17 cellular contexts compared by ENCODE assay signal in genomic region chr18:23240609-23240930, GRCh38.
"Had no signal": no experiment of that assay in that cellular context is flagged by ENCODE, and none has a peak within 500 bp of the region (broad histone marks: within the 10 kb centered on the region; RNA-seq: fewer than 3 reads in every experiment).

No MANE protein-coding gene starts in this region.

- H3K27me3 ChIP-seq: ascending aorta, esophagus muscularis mucosa, gastroesophageal sphincter, heart right ventricle, left lung, tibial nerve, vagina had no signal

- DNase-seq: activated CD4-positive, alpha-beta T cell treated with anti-CD3 and anti-CD28 coated beads, Interleukin-2, amount 10 ng/mL, durations not matched to agents 24 days and 14 days; activated CD8-positive, alpha-beta T cell treated with anti-CD3 and anti-CD28 coated beads, Interleukin-2, amount 10 ng/mL, durations not matched to agents 7 days and 5 days; activated effector memory CD4-positive, alpha-beta T cell treated with Interleukin-2 at 50 U/mL for 16 hours; activated naive CD4-positive, alpha-beta T cell treated with anti-CD3 and anti-CD28 coated beads, Interleukin-2, amount 50 U/mL, for 16 hours; activated T-cell treated with anti-CD3 and anti-CD28 coated beads, Interleukin-2, amount 50 U/mL, for 24 hours; cortex of kidney; effector CD4-positive, alpha-beta T cell; heart right ventricle; left lung; occipital lobe; stimulated activated CD4-positive, alpha-beta T cell treated with anti-CD3 and anti-CD28 coated beads, Interleukin-1b, Interleukin-23, amount 100 ng/mL, for 48 hours had no signal

- H3K9me3 ChIP-seq: ascending aorta, esophagus muscularis mucosa, gastroesophageal sphincter, heart right ventricle, left lung, tibial nerve, vagina had no signal

- H3K9me3 Mint-ChIP-seq: activated CD4-positive, alpha-beta T cell treated with anti-CD3 and anti-CD28 coated beads, Interleukin-2, amount 10 ng/mL, durations not matched to agents 24 days and 14 days; activated T-cell treated with anti-CD3 and anti-CD28 coated beads, Interleukin-2, amount 50 U/mL, for 24 hours; stimulated activated naive CD8-positive, alpha-beta T cell treated with anti-CD3 and anti-CD28 coated beads, Interleukin-15, Interleukin-2, amounts not matched to agents 100 ng/mL and 50 ng/mL, for 24 hours had no signal

- H3K27ac ChIP-seq: esophagus muscularis mucosa, gastroesophageal sphincter, heart right ventricle, left lung, tibial nerve, vagina had no signal

- H3K36me3 ChIP-seq: esophagus muscularis mucosa, heart right ventricle, left lung, vagina had no signal

- H3K4me3 Mint-ChIP-seq: activated CD4-positive, alpha-beta T cell treated with anti-CD3 and anti-CD28 coated beads, Interleukin-2, amount 10 ng/mL, durations not matched to agents 24 days and 14 days; activated CD8-positive, alpha-beta T cell treated with anti-CD3 and anti-CD28 coated beads, Interleukin-2, amount 10 ng/mL, durations not matched to agents 7 days and 5 days; activated T-cell treated with anti-CD3 and anti-CD28 coated beads, Interleukin-2, amount 50 U/mL, for 24 hours; stimulated activated naive CD8-positive, alpha-beta T cell treated with anti-CD3 and anti-CD28 coated beads, Interleukin-15, Interleukin-2, amounts not matched to agents 100 ng/mL and 50 ng/mL, for 24 hours had no signal

- H3K4me3 ChIP-seq: ascending aorta, esophagus muscularis mucosa, gastroesophageal sphincter, heart right ventricle, left lung, tibial nerve, vagina had no signal

- H3K27ac Mint-ChIP-seq: activated CD4-positive, alpha-beta T cell treated with anti-CD3 and anti-CD28 coated beads, Interleukin-2, amount 10 ng/mL, durations not matched to agents 24 days and 14 days; activated CD8-positive, alpha-beta T cell treated with anti-CD3 and anti-CD28 coated beads, Interleukin-2, amount 10 ng/mL, durations not matched to agents 7 days and 5 days; activated T-cell treated with anti-CD3 and anti-CD28 coated beads, Interleukin-2, amount 50 U/mL, for 24 hours; stimulated activated naive CD8-positive, alpha-beta T cell treated with anti-CD3 and anti-CD28 coated beads, Interleukin-15, Interleukin-2, amounts not matched to agents 100 ng/mL and 50 ng/mL, for 24 hours had no signal

- ATAC-seq: activated CD8-positive, alpha-beta T cell treated with anti-CD3 and anti-CD28 coated beads, Interleukin-2, amount 10 ng/mL, durations not matched to agents 7 days and 5 days; gastroesophageal sphincter; heart right ventricle; left lung had no signal

- H3K27me3 Mint-ChIP-seq: activated CD4-positive, alpha-beta T cell treated with anti-CD3 and anti-CD28 coated beads, Interleukin-2, amount 10 ng/mL, durations not matched to agents 24 days and 14 days; activated T-cell treated with anti-CD3 and anti-CD28 coated beads, Interleukin-2, amount 50 U/mL, for 24 hours; stimulated activated naive CD8-positive, alpha-beta T cell treated with anti-CD3 and anti-CD28 coated beads, Interleukin-15, Interleukin-2, amounts not matched to agents 100 ng/mL and 50 ng/mL, for 24 hours had no signal
